ENCODE assay signal across 22 cellular contexts in genomic region chr4:20805716-20806115, GRCh38.
"Had no signal": no experiment of that assay in that cellular context is flagged by ENCODE, and none has a peak within 500 bp of the region (broad histone marks: within the 10 kb centered on the region; RNA-seq: fewer than 3 reads in every experiment).

No MANE protein-coding gene starts in this region.

- H3K4me3 ChIP-seq: colonic mucosa, gastrocnemius medialis, hepatocyte, lower lobe of right lung, mucosa of descending colon, right lobe of liver, thoracic aorta, tibial nerve, upper lobe of left lung had no signal

- H3K27ac ChIP-seq: colonic mucosa, gastrocnemius medialis, hepatocyte, lower lobe of right lung, parathyroid adenoma, right lobe of liver, thoracic aorta, tibial nerve, upper lobe of left lung had no signal

- FAIRE-seq: islet of Langerhans, small intestine, urothelium cell line had no signal

- H3K9ac ChIP-seq: parathyroid adenoma had no signal

- H3K9me3 ChIP-seq: colonic mucosa, gastrocnemius medialis, mucosa of descending colon, right lobe of liver, thoracic aorta, upper lobe of left lung had no signal

- DNase-seq: colonic mucosa; effector CD8-positive, alpha-beta T cell; endodermal cell; gastrocnemius medialis; head of caudate nucleus; left ventricle myocardium superior; lower lobe of right lung; mucosa of descending colon; naive B cell; right lobe of liver; small intestine; stimulated activated CD4-positive, alpha-beta T cell treated with anti-CD3 and anti-CD28 coated beads, Interleukin-15, amount 100 ng/mL, for 24 hours; stimulated activated CD4-positive, alpha-beta T cell treated with anti-CD3 and anti-CD28 coated beads, Interleukin-2, amount 100 ng/mL, for 48 hours; stimulated activated naive B cell treated with anti-CD40 and anti-IgM and Interleukin-4, amounts not matched to agents 10 μg/mL and 1 μg/mL and 100 μg/mL, for 72 hours; upper lobe of left lung had no signal

- H3K4me2 ChIP-seq: hepatocyte had no signal

- H3K27me3 ChIP-seq: colonic mucosa, gastrocnemius medialis, hepatocyte, right lobe of liver, tibial nerve, upper lobe of left lung had no signal

- H2AFZ ChIP-seq: hepatocyte, parathyroid adenoma had no signal

- H3K36me3 ChIP-seq: colonic mucosa, gastrocnemius medialis, lower lobe of right lung, right lobe of liver, thoracic aorta, tibial nerve, upper lobe of left lung had no signal

- H3K4me1 ChIP-seq: colonic mucosa, gastrocnemius medialis, lower lobe of right lung, parathyroid adenoma, right lobe of liver, tibial nerve, upper lobe of left lung had no signal

- ATAC-seq: gastrocnemius medialis; left ventricle myocardium superior; lower lobe of right lung; mucosa of descending colon; natural killer cell treated with Interleukin-12 subunit alpha and Interleukin-12 subunit beta and Interleukin-15 and Interleukin-18, amount 100 ng/mL, for 72 hours; right lobe of liver; stimulated activated naive B cell treated with anti-CD40 and anti-IgM and Interleukin-4, amounts not matched to agents 10 μg/mL and 1 μg/mL and 100 μg/mL, for 72 hours had no signal
